8 cellular contexts compared by ENCODE assay signal in genomic region chr14:65230287-65230728, GRCh38.
A peak's percentile ranks its signal among the peaks of the same experiment; 100 is the strongest.
DNase-seq lines count a peak whose midpoint lies in the region; TF ChIP-seq lines count a peak whose summit lies in the region.

No MANE protein-coding gene starts in this region.

- H3K4me1 ChIP-seq in HEK293 (ENCODE audit: control insufficient read depth, insufficient read depth, low read length) (peaks cover 10% of the 10 kb centered on the region), colonic mucosa (no peaks in the 10 kb centered on the region), urinary bladder (ENCODE audit: insufficient read depth) (peaks cover 2% of the 10 kb centered on the region)

- TF ChIP-seq CTCF in HEK293 (tag by site-specific recombination; IDR thresholded peaks at IDR 0.05) (no peak), colonic mucosa (IDR thresholded peaks at IDR 0.05) (no peak)

- H3K4me3 ChIP-seq in HEK293 (ENCODE audit: low read depth, low read length) (peak overlapping the region; percentile 17; the same call in 1 of the 2 replicates), colonic mucosa (peak overlapping the region; percentile 22), urinary bladder (ENCODE audit: low read depth, low read length) (peak overlapping the region; percentile 44)

- CTCF ChIA-PET in HEK293 (lab: Yijun Ruan, JAX): interaction anchor here (0.7 kb wide), 1 partner anchor 996 kb away, joined by 4 read pairs; no protein-coding TSS in a partner anchor

- H3K9me3 ChIP-seq in HEK293 (ENCODE audit: control insufficient read depth, insufficient read depth, low read depth, low read length) (no peaks in the 10 kb centered on the region), colonic mucosa (no peaks in the 10 kb centered on the region)

- intact Hi-C loops in colonic mucosa (cut with DNase I): no loop called here

- POLR2A ChIA-PET in HEK293 (lab: Yijun Ruan, JAX): no interaction called here

- H3K9ac ChIP-seq in colonic mucosa (ENCODE audit: low read depth in 2 of 2, low read length in 2 of 2): peak overlapping the region; percentile 44 to 85

- WGBS in urinary bladder: 13% methylated on average over 10 of the region's 10 CpGs

- peak overlapping the region; percentile 76 for H3K27ac ChIP-seq in HEK293 (ENCODE audit: extremely low read depth, low read depth, low read length)
- H3K27ac ChIP-seq in colonic mucosa: peak overlapping the region; percentile 84
- peak overlapping the region; percentile 77 for H3K27ac ChIP-seq in urinary bladder (ENCODE audit: low read depth)

- DNase-seq in NCI-H82 (lab: John Stamatoyannopoulos, UW): peak; percentile 35
- DNase-seq in colonic mucosa: no peak
- DNase-seq in middle frontal gyrus (ENCODE audit: extremely low spot score, low spot score): peak; percentile 68
- no peak for DNase-seq in Kasumi-1 (lab: John Stamatoyannopoulos, UW)
- DNase-seq in activated CD4-positive, CD25-positive, alpha-beta regulatory T cell (lab: John Stamatoyannopoulos, UW): no peak
- DNase-seq in UCSD-AML1 (lab: John Stamatoyannopoulos, UW; ENCODE audit: unreplicated experiment): no peak

- H3K36me3 ChIP-seq in HEK293 (ENCODE audit: control insufficient read depth in 2 of 2, insufficient read depth in 1 of 2, low read length in 2 of 2) (no peaks in the 10 kb centered on the region), colonic mucosa (no peaks in the 10 kb centered on the region), urinary bladder (ENCODE audit: insufficient read depth) (no peaks in the 10 kb centered on the region)

- no peaks in the 10 kb centered on the region for H3K27me3 ChIP-seq in colonic mucosa

TF ChIP-seq in HEK293, 187 proteins besides CTCF, POLR2A, EP300 and RAD21:
- TF ChIP-seq ZNF707 (tag by site-specific recombination; IDR thresholded peaks at IDR 0.05) (no peak), ZFHX2 (tag by site-specific recombination; conservative IDR thresholded peaks at IDR 0.05) (0 out of 2 replicates have a peak, but pooled peaks have one; percentile 13), ZNF16 (tag by site-specific recombination; IDR thresholded peaks at IDR 0.05; ENCODE audit: low read depth) (no peak)
- TF ChIP-seq, protein P1, sequence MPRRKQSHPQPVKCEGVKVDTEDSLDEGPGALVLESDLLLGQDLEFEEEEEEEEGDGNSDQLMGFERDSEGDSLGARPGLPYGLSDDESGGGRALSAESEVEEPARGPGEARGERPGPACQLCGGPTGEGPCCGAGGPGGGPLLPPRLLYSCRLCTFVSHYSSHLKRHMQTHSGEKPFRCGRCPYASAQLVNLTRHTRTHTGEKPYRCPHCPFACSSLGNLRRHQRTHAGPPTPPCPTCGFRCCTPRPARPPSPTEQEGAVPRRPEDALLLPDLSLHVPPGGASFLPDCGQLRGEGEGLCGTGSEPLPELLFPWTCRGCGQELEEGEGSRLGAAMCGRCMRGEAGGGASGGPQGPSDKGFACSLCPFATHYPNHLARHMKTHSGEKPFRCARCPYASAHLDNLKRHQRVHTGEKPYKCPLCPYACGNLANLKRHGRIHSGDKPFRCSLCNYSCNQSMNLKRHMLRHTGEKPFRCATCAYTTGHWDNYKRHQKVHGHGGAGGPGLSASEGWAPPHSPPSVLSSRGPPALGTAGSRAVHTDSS (tag by site-specific recombination; IDR thresholded peaks at IDR 0.05): no peak

Comparison
In these comparisons a context has a peak if more than half of its experiments do, and no peak if none do; other contexts are left out.
1. DNase-seq: peak in NCI-H82 (single experiment) and middle frontal gyrus (single experiment); none in colonic mucosa (single experiment), Kasumi-1 (0 of 2), activated CD4-positive, CD25-positive, alpha-beta regulatory T cell (0 of 4) and UCSD-AML1 (single experiment).
2. Peak in every context shown above with its lines, with median percentiles within 50 percentile points of each other: H3K27ac ChIP-seq and H3K4me3 ChIP-seq.